8 cellular contexts compared by ENCODE assay signal in genomic region chr5:120464627-120465280, GRCh38. TPM values are rescaled to one million over a fixed set of nuclear protein-coding genes. Genes with fewer than 3 reads are reported as not detected.
A peak's percentile ranks its signal among the peaks of the same experiment; 100 is the strongest.
DNase-seq lines count a peak whose midpoint lies in the region; ATAC-seq and TF ChIP-seq lines count a peak whose summit lies in the region.

No MANE protein-coding gene starts in this region.

- H3K36me3 Mint-ChIP-seq in type B pancreatic cell, result no peaks in the 10 kb centered on the region

- no peak overlapping the region for H3K27ac Mint-ChIP-seq in type B pancreatic cell

- no peak for TF ChIP-seq CTCF in type B pancreatic cell (conservative IDR thresholded peaks at IDR 0.05)

- no peaks in the 10 kb centered on the region for H3K36me3 ChIP-seq in ectodermal cell (ENCODE audit: control insufficient read depth, insufficient read depth, low read length)

- no peaks in the 10 kb centered on the region for H3K9me3 Mint-ChIP-seq in type B pancreatic cell

- peaks cover 15% of the 10 kb centered on the region for H3K4me1 ChIP-seq in ectodermal cell (ENCODE audit: control insufficient read depth, insufficient read depth, low read length)

- WGBS in ectodermal cell, 2 experiments, result 1% methylated on average over 24 of the region's 24 CpGs

- peak; percentile 52 for DNase-seq in SIG-M5 treated with dmso at 0.1 percent for 504 hours (lab: John Stamatoyannopoulos, UW; ENCODE audit: unreplicated experiment)
- DNase-seq in SIG-M5 (lab: John Stamatoyannopoulos, UW), result no peak
- peak; percentile 53 for DNase-seq in RPMI7951 (ENCODE audit: low read depth)
- peak; percentile 30 for DNase-seq in medulla oblongata (ENCODE audit: extremely low spot score)
- DNase-seq in type B pancreatic cell (ENCODE audit: extremely low spot score, unreplicated experiment), result no peak

- H3K27ac ChIP-seq in ectodermal cell (ENCODE audit: insufficient read depth, low read depth, low read length, poor library complexity, severe bottlenecking), result no peak overlapping the region

- peaks cover 77% of the 10 kb centered on the region for H3K27me3 Mint-ChIP-seq in type B pancreatic cell

- ATAC-seq in HG03378 (IDR thresholded peaks at IDR 0.05; ENCODE audit: unreplicated experiment) (no peak), GM21528 (IDR thresholded peaks at IDR 0.05; ENCODE audit: low FRiP score, unreplicated experiment) (no peak)

- H3K4me3 ChIP-seq in ectodermal cell (ENCODE audit: insufficient read depth, low read depth, low read length), result peak overlapping the region; percentile 45

- peaks cover 4% of the 10 kb centered on the region for H3K4me1 Mint-ChIP-seq in type B pancreatic cell (ENCODE audit: unreplicated experiment)

- peak overlapping the region; percentile 91 for H3K4me3 Mint-ChIP-seq in type B pancreatic cell

- peaks cover 44% of the 10 kb centered on the region for H3K27me3 ChIP-seq in ectodermal cell (ENCODE audit: control insufficient read depth, insufficient read depth, low read length, poor library complexity, severe bottlenecking)

- no peaks in the 10 kb centered on the region for H3K9me3 ChIP-seq in ectodermal cell (ENCODE audit: control insufficient read depth, low read length)

RNA-seq across cellular contexts. Expression of gene PRR16, which starts 0.7 kb away (rescaled TPM):
- 0.78 and 1.3 TPM in 2 replicates for total RNA-seq in RPMI7951 (2014; rRNA removed; shearing (Covaris generic))
- 0.56 TPM for polyA plus RNA-seq in ectodermal cell (2013, experiment 1 of 4)
- polyA plus RNA-seq in ectodermal cell (2013, experiment 2 of 4), result not detected
- polyA plus RNA-seq in ectodermal cell (2013, experiment 3 of 4), result 0.27 TPM
- 0.32 TPM for polyA plus RNA-seq in ectodermal cell (2013, experiment 4 of 4)
- total RNA-seq in type B pancreatic cell (ENCODE audit: low replicate concordance), result 2.1 TPM in 2 replicates

Comparison
In these comparisons a context has a peak if more than half of its experiments do, and no peak if none do; other contexts are left out.
1. DNase-seq: peak in SIG-M5 treated with dmso at 0.1 percent for 504 hours (single experiment), RPMI7951 (single experiment) and medulla oblongata (single experiment); none in SIG-M5 (single experiment) and type B pancreatic cell (single experiment).